ENCODE assay signal across 8 cellular contexts in genomic region chr2:169798397-169798717, GRCh38. TPM values are rescaled to one million over a fixed set of nuclear protein-coding genes. Genes with fewer than 3 reads are reported as not detected.
DNase-seq lines count a peak whose midpoint lies in the region.

No MANE protein-coding gene starts in this region.

- H3K9me3 ChIP-seq in subcutaneous abdominal adipose tissue (ENCODE audit: control insufficient read depth in 5 of 5, low read length in 5 of 5), result peaks cover 0 to 3% (median 0%) of the 10 kb centered on the region in 5 donors

- peaks cover 21% of the 10 kb centered on the region for H3K4me1 Mint-ChIP-seq in T-helper 2 cell treated with Interferon-gamma antibody and Interleukin-4, amounts not matched to agents 5 μg/mL and 100 μg/mL, for 36 hours (ENCODE audit: low read depth)
- H3K4me1 Mint-ChIP-seq in activated T-helper 1 cell treated with anti-CD3 and anti-CD28 coated beads, Interleukin-12 subunit alpha, Interleukin-12 subunit beta, Interleukin-2, Interleukin-4 antibody, amounts not matched to agents 30 ng/mL and 10 ng/mL and 1 ng/mL, durations not matched to agents 14 hours and 24 hours and 36 hours (ENCODE audit: low read depth), result peaks cover 32% of the 10 kb centered on the region
- H3K4me1 Mint-ChIP-seq in immature natural killer cell, result peaks cover 17 to 42% of the 10 kb centered on the region in 2 donors

- peak overlapping the region; percentile 87 for H3K27ac Mint-ChIP-seq in T-helper 2 cell treated with Interferon-gamma antibody and Interleukin-4, amounts not matched to agents 5 μg/mL and 100 μg/mL, for 36 hours
- peak overlapping the region; percentile 89 for H3K27ac Mint-ChIP-seq in activated T-helper 1 cell treated with anti-CD3 and anti-CD28 coated beads, Interleukin-12 subunit alpha, Interleukin-12 subunit beta, Interleukin-2, Interleukin-4 antibody, amounts not matched to agents 30 ng/mL and 10 ng/mL and 1 ng/mL, durations not matched to agents 14 hours and 24 hours and 36 hours
- H3K27ac Mint-ChIP-seq in immature natural killer cell, result peak overlapping the region; percentile 88 to 96 (median 89)

- H3K9ac ChIP-seq in subcutaneous abdominal adipose tissue (ENCODE audit: low read length in 5 of 5), result peak overlapping the region in 4 of 5 donors; percentile 82 to 95 (median 85)

- intact Hi-C loops in activated T-helper 1 cell treated with anti-CD3 and anti-CD28 coated beads, Interleukin-12 subunit alpha, Interleukin-12 subunit beta, Interleukin-2, Interleukin-4 antibody, amounts not matched to agents 30 ng/mL and 10 ng/mL and 1 ng/mL, durations not matched to agents 14 hours and 24 hours and 36 hours (cut with micrococcal nuclease), result loop anchor here (1.0 to 10.0 kb wide), 8 partner anchors 66 to 1889 kb away; partner anchors contain the start of genes BBS5, CFAP210, DYNC1I2 and KLHL23

- no peak for DNase-seq in T-helper 2 cell treated with Interferon-gamma antibody and Interleukin-4, amounts not matched to agents 5 μg/mL and 100 μg/mL, for 36 hours (ENCODE audit: low spot score)
- DNase-seq in T-helper 2 cell, result no peak
- no peak for DNase-seq in activated T-helper 1 cell treated with anti-CD3 and anti-CD28 coated beads, Interleukin-12 subunit alpha, Interleukin-12 subunit beta, Interleukin-2, Interleukin-4 antibody, amounts not matched to agents 30 ng/mL and 10 ng/mL and 1 ng/mL, durations not matched to agents 14 hours and 24 hours and 36 hours (ENCODE audit: low spot score)
- DNase-seq in immature natural killer cell, result no peak
- DNase-seq in AG20443 (ENCODE audit: low spot score), result no peak
- no peak for DNase-seq in stimulated activated CD4-positive, alpha-beta T cell treated with anti-CD3 and anti-CD28 coated beads, Interleukin-2, amount 100 ng/mL, for 48 hours
- DNase-seq in NCI-H146 (lab: John Stamatoyannopoulos, UW), result no peak

- H3K36me3 ChIP-seq in subcutaneous abdominal adipose tissue (ENCODE audit: control insufficient read depth in 5 of 5, insufficient read depth in 5 of 5, low read length in 5 of 5), result peaks cover 0 to 12% (median 5%) of the 10 kb centered on the region in 5 donors

- peaks cover 14% of the 10 kb centered on the region for H3K36me3 Mint-ChIP-seq in T-helper 2 cell treated with Interferon-gamma antibody and Interleukin-4, amounts not matched to agents 5 μg/mL and 100 μg/mL, for 36 hours (ENCODE audit: low read depth)
- H3K36me3 Mint-ChIP-seq in activated T-helper 1 cell treated with anti-CD3 and anti-CD28 coated beads, Interleukin-12 subunit alpha, Interleukin-12 subunit beta, Interleukin-2, Interleukin-4 antibody, amounts not matched to agents 30 ng/mL and 10 ng/mL and 1 ng/mL, durations not matched to agents 14 hours and 24 hours and 36 hours (ENCODE audit: low read depth), result peaks cover 11% of the 10 kb centered on the region
- H3K36me3 Mint-ChIP-seq in immature natural killer cell, result peaks cover 0 to 10% (median 9%) of the 10 kb centered on the region in 3 donors

- no peaks in the 10 kb centered on the region for H3K9me3 Mint-ChIP-seq in T-helper 2 cell treated with Interferon-gamma antibody and Interleukin-4, amounts not matched to agents 5 μg/mL and 100 μg/mL, for 36 hours
- no peaks in the 10 kb centered on the region for H3K9me3 Mint-ChIP-seq in activated T-helper 1 cell treated with anti-CD3 and anti-CD28 coated beads, Interleukin-12 subunit alpha, Interleukin-12 subunit beta, Interleukin-2, Interleukin-4 antibody, amounts not matched to agents 30 ng/mL and 10 ng/mL and 1 ng/mL, durations not matched to agents 14 hours and 24 hours and 36 hours
- no peaks in the 10 kb centered on the region for H3K9me3 Mint-ChIP-seq in immature natural killer cell

- H3K4me1 ChIP-seq in subcutaneous abdominal adipose tissue (ENCODE audit: control insufficient read depth in 5 of 5, insufficient read depth in 5 of 5, low read length in 5 of 5), result peaks cover 0 to 38% (median 14%) of the 10 kb centered on the region in 5 donors

- peaks cover 16% of the 10 kb centered on the region for H3K27me3 Mint-ChIP-seq in T-helper 2 cell treated with Interferon-gamma antibody and Interleukin-4, amounts not matched to agents 5 μg/mL and 100 μg/mL, for 36 hours (ENCODE audit: low read depth)
- H3K27me3 Mint-ChIP-seq in activated T-helper 1 cell treated with anti-CD3 and anti-CD28 coated beads, Interleukin-12 subunit alpha, Interleukin-12 subunit beta, Interleukin-2, Interleukin-4 antibody, amounts not matched to agents 30 ng/mL and 10 ng/mL and 1 ng/mL, durations not matched to agents 14 hours and 24 hours and 36 hours (ENCODE audit: insufficient read depth), result peaks cover 10% of the 10 kb centered on the region
- H3K27me3 Mint-ChIP-seq in immature natural killer cell (ENCODE audit: low read depth in 3 of 3), result peaks cover 0 to 14% (median 4%) of the 10 kb centered on the region in 3 donors

- peak overlapping the region; percentile 58 to 92 (median 85) for H3K4me3 ChIP-seq in subcutaneous abdominal adipose tissue (ENCODE audit: low read depth in 1 of 5, low read length in 5 of 5)

- peak overlapping the region; percentile 82 for H3K27ac ChIP-seq in subcutaneous abdominal adipose tissue (ENCODE audit: low read depth, low read length)

- H3K27me3 ChIP-seq in subcutaneous abdominal adipose tissue (ENCODE audit: control insufficient read depth in 5 of 5, insufficient read depth in 4 of 5, low read length in 5 of 5), result no peaks in the 10 kb centered on the region

- peak overlapping the region; percentile 81 for H3K4me3 Mint-ChIP-seq in T-helper 2 cell treated with Interferon-gamma antibody and Interleukin-4, amounts not matched to agents 5 μg/mL and 100 μg/mL, for 36 hours
- peak overlapping the region; percentile 76 for H3K4me3 Mint-ChIP-seq in activated T-helper 1 cell treated with anti-CD3 and anti-CD28 coated beads, Interleukin-12 subunit alpha, Interleukin-12 subunit beta, Interleukin-2, Interleukin-4 antibody, amounts not matched to agents 30 ng/mL and 10 ng/mL and 1 ng/mL, durations not matched to agents 14 hours and 24 hours and 36 hours
- peak overlapping the region; percentile 83 to 93 (median 88) for H3K4me3 Mint-ChIP-seq in immature natural killer cell

RNA-seq across cellular contexts. Expression of gene SSB, which starts 0.3 kb away (rescaled TPM):
- 101 and 107 TPM in 2 replicates for total RNA-seq in activated T-helper 1 cell treated with anti-CD3 and anti-CD28 coated beads, Interleukin-12 subunit alpha, Interleukin-12 subunit beta, Interleukin-2, Interleukin-4 antibody, amounts not matched to agents 30 ng/mL and 10 ng/mL and 1 ng/mL, durations not matched to agents 14 hours and 24 hours and 36 hours
- 100 to 1,000 TPM in 1 of 3 donors, 10 to 100 TPM in 2; 67.1 to 115 (median 73.1) TPM for polyA plus RNA-seq in immature natural killer cell

RNA-seq across cellular contexts. Expression of gene METTL5, which starts 26.3 kb away (rescaled TPM):
- 92.0 and 92.1 TPM in 2 replicates for total RNA-seq in activated T-helper 1 cell treated with anti-CD3 and anti-CD28 coated beads, Interleukin-12 subunit alpha, Interleukin-12 subunit beta, Interleukin-2, Interleukin-4 antibody, amounts not matched to agents 30 ng/mL and 10 ng/mL and 1 ng/mL, durations not matched to agents 14 hours and 24 hours and 36 hours
- 100 to 1,000 TPM in 1 of 3 donors, 10 to 100 TPM in 2; 78.5 to 147 (median 97.5) TPM for polyA plus RNA-seq in immature natural killer cell

RNA-seq across cellular contexts. Expression of gene UBR3, which starts 28.9 kb away (rescaled TPM):
- total RNA-seq in activated T-helper 1 cell treated with anti-CD3 and anti-CD28 coated beads, Interleukin-12 subunit alpha, Interleukin-12 subunit beta, Interleukin-2, Interleukin-4 antibody, amounts not matched to agents 30 ng/mL and 10 ng/mL and 1 ng/mL, durations not matched to agents 14 hours and 24 hours and 36 hours, result 29.6 and 31.4 TPM in 2 replicates
- polyA plus RNA-seq in immature natural killer cell, result 10 to 100 TPM in 1 of 3 donors, 1 to 10 TPM in 2; 3.8 to 11.5 (median 5.1) TPM
